In genomic region chr11:28727254-28727653, GRCh38 we compare ENCODE assay signal across 1 cellular context.
TF ChIP-seq lines count a peak whose summit lies in the region.

No MANE protein-coding gene starts in this region.

TF ChIP-seq in GM23338, 12 proteins besides CTCF, POLR2A, EP300 and RAD21 (continued from another document):
- TF ChIP-seq ETS1 (IDR thresholded peaks at IDR 0.05) = no peak
- no peak for TF ChIP-seq ZNF114 (CRISPR knock-in tag; IDR thresholded peaks at IDR 0.05)
- TF ChIP-seq EZH2phosphoT487 (IDR thresholded peaks at IDR 0.05; ENCODE audit: unreplicated experiment) = no peak
